In the genomic region with DNA sequence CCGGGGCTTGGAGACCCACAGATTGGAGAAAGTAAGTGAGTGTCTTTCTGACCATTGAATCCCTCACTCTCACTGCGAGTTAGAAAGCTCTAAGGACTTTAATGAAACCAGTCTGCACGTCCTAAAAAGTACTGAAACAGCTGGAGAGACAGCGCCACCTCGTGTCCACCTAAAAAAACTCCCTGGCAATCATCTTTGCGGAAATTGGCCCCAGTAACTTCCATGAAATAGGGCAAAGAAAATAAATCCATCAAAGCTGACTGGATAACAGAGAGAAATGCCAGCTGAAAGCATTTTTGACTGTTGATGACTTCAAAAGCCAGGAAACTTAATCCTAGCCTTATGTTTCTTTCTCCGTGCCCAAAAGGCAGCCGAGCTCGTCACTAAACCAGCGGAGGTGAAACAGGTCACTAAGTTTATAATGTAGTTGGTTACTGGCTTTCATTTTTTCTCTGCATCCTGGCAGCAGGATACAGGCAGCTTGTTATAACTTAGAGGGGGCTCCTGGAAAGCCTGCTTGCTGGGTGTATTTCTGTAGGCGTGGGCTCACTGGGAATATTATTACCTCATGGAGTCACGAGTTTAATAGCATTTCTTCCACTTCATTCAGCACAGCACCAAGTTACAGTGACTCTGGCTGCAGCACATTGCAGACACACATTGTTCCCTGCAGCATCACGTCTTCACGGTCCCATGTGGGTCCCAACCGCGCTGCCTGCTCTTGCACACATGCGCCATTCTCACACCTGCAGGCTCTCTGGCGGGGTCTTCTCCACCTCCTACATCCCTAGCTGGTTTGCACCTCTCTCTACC, we compare ENCODE assay signal across 8 cellular contexts.
DNase-seq lines count a peak whose midpoint lies in the region; ATAC-seq and TF ChIP-seq lines count a peak whose summit lies in the region.

No MANE protein-coding gene starts in this region.

- H4K8ac ChIP-seq in mesendoderm (ENCODE audit: low read depth, low read length): no peak overlapping the region

- H3K9me3 ChIP-seq in CD8-positive, alpha-beta T cell (ENCODE audit: low read length): no peaks in the 10 kb centered on the region
- H3K9me3 ChIP-seq in HEK293 (ENCODE audit: control insufficient read depth, insufficient read depth, low read depth, low read length): no peaks in the 10 kb centered on the region
- H3K9me3 ChIP-seq in effector memory CD4-positive, alpha-beta T cell (ENCODE audit: control insufficient read depth, low read length): no peaks in the 10 kb centered on the region

- CTCF ChIA-PET in CD8-positive, alpha-beta T cell (lab: Charles Lee): interaction anchor here (0.6 to 2.9 kb wide), 25 partner anchors 8 to 790 kb away, joined by 3 to 20 read pairs (median 4); no protein-coding TSS in a partner anchor
- CTCF ChIA-PET in HEK293 (lab: Yijun Ruan, JAX): interaction anchor here (0.6 to 6.5 kb wide), 53 partner anchors 8 to 1655 kb away, joined by 3 to 117 read pairs (median 4); no protein-coding TSS in a partner anchor

- no peak overlapping the region for H3K4ac ChIP-seq in mesendoderm (ENCODE audit: low read depth, low read length)

- no peak overlapping the region for H3K56ac ChIP-seq in mesendoderm (ENCODE audit: low read length)

- H2BK5ac ChIP-seq in mesendoderm (ENCODE audit: low read length): no peak overlapping the region

- no peaks in the 10 kb centered on the region for H3K79me2 ChIP-seq in mesendoderm (ENCODE audit: control insufficient read depth, insufficient read depth, low read length)

- H3K4me1 ChIP-seq in CD8-positive, alpha-beta T cell (ENCODE audit: insufficient read depth, low read length): no peaks in the 10 kb centered on the region
- H3K4me1 ChIP-seq in HEK293 (ENCODE audit: control insufficient read depth, insufficient read depth, low read length) (no peaks in the 10 kb centered on the region), mesendoderm (ENCODE audit: control insufficient read depth, low read depth, low read length) (no peaks in the 10 kb centered on the region)
- no peaks in the 10 kb centered on the region for H3K4me1 ChIP-seq in effector memory CD4-positive, alpha-beta T cell (ENCODE audit: control insufficient read depth, insufficient read depth, low read length, poor library complexity, severe bottlenecking)

- H3K27ac Mint-ChIP-seq in CD8-positive, alpha-beta T cell: no peak overlapping the region

- H3K79me1 ChIP-seq in mesendoderm (ENCODE audit: low read length): no peaks in the 10 kb centered on the region

- H4K5ac ChIP-seq in mesendoderm (ENCODE audit: low read length): no peak overlapping the region

- no peaks in the 10 kb centered on the region for H3K36me3 Mint-ChIP-seq in CD8-positive, alpha-beta T cell

- no peak overlapping the region for H2BK120ac ChIP-seq in mesendoderm (ENCODE audit: low read depth, low read length)

- H3K27ac ChIP-seq in CD8-positive, alpha-beta T cell (ENCODE audit: low read depth, low read length): no peak overlapping the region
- no peak overlapping the region for H3K27ac ChIP-seq in HEK293 (ENCODE audit: extremely low read depth, low read depth, low read length)
- H3K27ac ChIP-seq in effector memory CD4-positive, alpha-beta T cell (ENCODE audit: insufficient read depth, low read length, poor library complexity, severe bottlenecking): no peak overlapping the region
- no peak overlapping the region for H3K27ac ChIP-seq in mesendoderm (ENCODE audit: low read depth, low read length)

- H3K27me3 Mint-ChIP-seq in CD8-positive, alpha-beta T cell (ENCODE audit: low read depth): peaks cover 15% of the 10 kb centered on the region

- peak; percentile 77 for TF ChIP-seq CTCF in CD8-positive, alpha-beta T cell (IDR thresholded peaks at IDR 0.05)
- TF ChIP-seq CTCF in HEK293 (tag by site-specific recombination; IDR thresholded peaks at IDR 0.05): peak; percentile 52; the same call in 1 of the 2 replicates

- ATAC-seq in CD8-positive, alpha-beta T cell: no peak
- no peak for ATAC-seq in HG03520 (IDR thresholded peaks at IDR 0.05; ENCODE audit: unreplicated experiment)

- no peak overlapping the region for H3K18ac ChIP-seq in mesendoderm (ENCODE audit: low read length)

- H3K4me3 Mint-ChIP-seq in CD8-positive, alpha-beta T cell: no peak overlapping the region

- H3K36me3 ChIP-seq in CD8-positive, alpha-beta T cell (ENCODE audit: insufficient read depth, low read length): no peaks in the 10 kb centered on the region
- H3K36me3 ChIP-seq in HEK293 (ENCODE audit: control insufficient read depth in 2 of 2, insufficient read depth in 1 of 2, low read length in 2 of 2) (no peaks in the 10 kb centered on the region), mesendoderm (ENCODE audit: control insufficient read depth, insufficient read depth, low read length) (no peaks in the 10 kb centered on the region)
- H3K36me3 ChIP-seq in effector memory CD4-positive, alpha-beta T cell (ENCODE audit: control insufficient read depth, insufficient read depth, low read length): no peaks in the 10 kb centered on the region

- DNase-seq in CD8-positive, alpha-beta T cell: peak; percentile 14 to 64 (median 37)
- peak; percentile 73 to 88 for DNase-seq in NCI-H524 (lab: John Stamatoyannopoulos, UW)
- DNase-seq in activated CD4-positive, alpha-beta T cell treated with anti-CD3 and anti-CD28 coated beads, Interleukin-2, amount 50 U/mL, for 4 hours: peak; percentile 6 to 35
- DNase-seq in effector memory CD4-positive, alpha-beta T cell: peak in 2 of 3 donors; percentile 2 to 23
- DNase-seq in mesendoderm: peak; percentile 80
- peak; percentile 23 for DNase-seq in stimulated activated CD8-positive, alpha-beta memory T cell treated with anti-CD3 and anti-CD28 coated beads, Interleukin-4, amount 100 ng/mL, for 24 hours (ENCODE audit: low read depth)

- H3K23ac ChIP-seq in mesendoderm (ENCODE audit: low read length): no peak overlapping the region

- POLR2A ChIA-PET in CD8-positive, alpha-beta T cell (lab: Charles Lee): no interaction called here
- POLR2A ChIA-PET in HEK293 (lab: Yijun Ruan, JAX): interaction anchor here (0.6 to 1.3 kb wide), 2 partner anchors 121 to 237 kb away, joined by 3 read pairs; no protein-coding TSS in a partner anchor

- no CpG with 5 or more reads among the region's 18 CpGs for WGBS in mesendoderm (ENCODE audit: extremely low coverage, insufficient coverage, low lambda C conversion rate)

- no peaks in the 10 kb centered on the region for H3K4me1 Mint-ChIP-seq in CD8-positive, alpha-beta T cell (ENCODE audit: low read depth)

- no peak overlapping the region for H2BK15ac ChIP-seq in mesendoderm (replicated peaks; ENCODE audit: low read depth)

- H3K27me3 ChIP-seq in CD8-positive, alpha-beta T cell (ENCODE audit: insufficient read depth, low read length): no peaks in the 10 kb centered on the region
- H3K27me3 ChIP-seq in effector memory CD4-positive, alpha-beta T cell (replicated peaks; ENCODE audit: control insufficient read depth, insufficient read depth, low read length, poor library complexity, severe bottlenecking): no peaks in the 10 kb centered on the region
- no peaks in the 10 kb centered on the region for H3K27me3 ChIP-seq in mesendoderm (ENCODE audit: insufficient read depth, low read length, poor library complexity)

- no peaks in the 10 kb centered on the region for H3K9me3 Mint-ChIP-seq in CD8-positive, alpha-beta T cell

- H3K4me2 ChIP-seq in mesendoderm (ENCODE audit: low read length): no peak overlapping the region

- intact Hi-C loops in CD8-positive, alpha-beta T cell (cut with DNase I, micrococcal nuclease): loop anchor here (1.0 kb wide), 3 partner anchors 127 to 367 kb away; no protein-coding TSS in a partner anchor

- no peak overlapping the region for H2AK5ac ChIP-seq in mesendoderm (ENCODE audit: low read length)

- no peak overlapping the region for H3K9ac ChIP-seq in mesendoderm (ENCODE audit: low read length)

- H3K4me3 ChIP-seq in CD8-positive, alpha-beta T cell (ENCODE audit: low read depth, low read length): no peak overlapping the region
- H3K4me3 ChIP-seq in HEK293 (ENCODE audit: low read depth, low read length) (no peak overlapping the region), mesendoderm (ENCODE audit: low read length) (no peak overlapping the region)
- H3K4me3 ChIP-seq in effector memory CD4-positive, alpha-beta T cell (ENCODE audit: insufficient read depth, low read depth, low read length, poor library complexity, severe bottlenecking): no peak overlapping the region

TF ChIP-seq in HEK293, 187 proteins besides CTCF, POLR2A, EP300 and RAD21:
- TF ChIP-seq ZNF114 (tag by site-specific recombination; IDR thresholded peaks at IDR 0.05) (no peak), ZNF654 (tag by site-specific recombination; IDR thresholded peaks at IDR 0.05; ENCODE audit: low read depth) (peak; percentile 84), PRDM1 (tag by site-specific recombination; IDR thresholded peaks at IDR 0.05) (peak; percentile 98)
TF ChIP-seq in HEK293: peak in this region for 2.

Comparison
In these comparisons a context has a peak if more than half of its experiments do, and no peak if none do; other contexts are left out.
1. DNase-seq: peak in every context shown above with its lines; median percentile 80 in NCI-H524; 80 in mesendoderm; 37 in CD8-positive, alpha-beta T cell; 23 in stimulated activated CD8-positive, alpha-beta memory T cell treated with anti-CD3 and anti-CD28 coated beads, Interleukin-4, amount 100 ng/mL, for 24 hours; 20 in activated CD4-positive, alpha-beta T cell treated with anti-CD3 and anti-CD28 coated beads, Interleukin-2, amount 50 U/mL, for 4 hours; 12 in effector memory CD4-positive, alpha-beta T cell.